ENCODE assay signal across 11 cellular contexts in genomic region chr2:196208915-196209314, GRCh38. TPM values are rescaled to one million over a fixed set of nuclear protein-coding genes. Genes with fewer than 3 reads are reported as not detected.
A peak's percentile ranks its signal among the peaks of the same experiment; 100 is the strongest.
DNase-seq lines count a peak whose midpoint lies in the region; ATAC-seq and TF ChIP-seq lines count a peak whose summit lies in the region.
"Had no signal": no experiment of that assay in that cellular context is flagged by ENCODE, and none has a peak within 500 bp of the region (broad histone marks: within the 10 kb centered on the region; RNA-seq: fewer than 3 reads in every experiment).

No MANE protein-coding gene starts in this region.

- CTCF ChIA-PET in activated CD8-positive, alpha-beta memory T cell treated with anti-CD3 and anti-CD28 coated beads, Interleukin-2, amount 10 ng/mL, durations not matched to agents 7 days and 5 days (lab: Charles Lee) = interaction anchor here (0.8 to 4.5 kb wide), 4 partner anchors 8 to 51 kb away, joined by 3 to 27 read pairs (median 4); no protein-coding TSS in a partner anchor

- H3K9me2 ChIP-seq in Loucy (replicated peaks; ENCODE audit: low read depth, low read length) (no peaks in the 10 kb centered on the region), hepatocyte (replicated peaks; ENCODE audit: insufficient read depth) (no peaks in the 10 kb centered on the region)

- no peak overlapping the region for H3K4me3 Mint-ChIP-seq in activated CD8-positive, alpha-beta memory T cell treated with anti-CD3 and anti-CD28 coated beads, Interleukin-2, amount 10 ng/mL, durations not matched to agents 7 days and 5 days
- H3K4me3 Mint-ChIP-seq in stimulated activated memory B cell treated with anti-CD40 and anti-IgM and Interleukin-4, amounts not matched to agents 10 μg/mL and 1 μg/mL and 100 μg/mL, for 72 hours = no peak overlapping the region
- no peak overlapping the region for H3K4me3 Mint-ChIP-seq in stimulated activated naive B cell treated with anti-CD40 and anti-IgM and Interleukin-4, amounts not matched to agents 10 μg/mL and 1 μg/mL and 100 μg/mL, for 72 hours

- H3K4me1 ChIP-seq in Loucy (ENCODE audit: insufficient read depth, low read length, poor library complexity, severe bottlenecking) (peaks cover 38% of the 10 kb centered on the region), hepatocyte (ENCODE audit: insufficient read depth) (peaks cover 9% of the 10 kb centered on the region)

- no peak overlapping the region for H2AFZ ChIP-seq in Loucy (ENCODE audit: low read length)
- H2AFZ ChIP-seq in hepatocyte = no peak overlapping the region

- DNase-seq in activated CD8-positive, alpha-beta memory T cell treated with anti-CD3 and anti-CD28 coated beads, Interleukin-2, amount 10 ng/mL, durations not matched to agents 7 days and 5 days = no peak
- DNase-seq in activated CD8-positive, alpha-beta memory T cell treated with anti-CD3 and anti-CD28 coated beads, Interleukin-2, amount 50 U/mL, for 4 hours = no peak
- DNase-seq in hepatocyte (ENCODE audit: low spot score) (peak; percentile 16), amniotic stem cell (lab: John Stamatoyannopoulos, UW) (no peak), HPDE6-E6E7 (ENCODE audit: extremely low spot score) (no peak)
- DNase-seq in stimulated activated naive B cell treated with anti-CD40 and anti-IgM and Interleukin-4, amounts not matched to agents 10 μg/mL and 1 μg/mL and 100 μg/mL, for 72 hours = no peak
- DNase-seq: NCI-H1105; stimulated activated CD8-positive, alpha-beta memory T cell treated with anti-CD3 and anti-CD28 coated beads, Interleukin-4, amount 100 ng/mL, for 48 hours; T1000 had no signal

- peaks cover 23% of the 10 kb centered on the region for H3K36me3 Mint-ChIP-seq in activated CD8-positive, alpha-beta memory T cell treated with anti-CD3 and anti-CD28 coated beads, Interleukin-2, amount 10 ng/mL, durations not matched to agents 7 days and 5 days
- no peaks in the 10 kb centered on the region for H3K36me3 Mint-ChIP-seq in stimulated activated memory B cell treated with anti-CD40 and anti-IgM and Interleukin-4, amounts not matched to agents 10 μg/mL and 1 μg/mL and 100 μg/mL, for 72 hours
- H3K36me3 Mint-ChIP-seq in stimulated activated naive B cell treated with anti-CD40 and anti-IgM and Interleukin-4, amounts not matched to agents 10 μg/mL and 1 μg/mL and 100 μg/mL, for 72 hours = peaks cover 5 to 12% of the 10 kb centered on the region in 2 donors

- no peaks in the 10 kb centered on the region for H3K9me3 ChIP-seq in Loucy (ENCODE audit: insufficient read depth, low read depth, low read length)
- H3K9me3 ChIP-seq in hepatocyte (ENCODE audit: low read depth) = no peaks in the 10 kb centered on the region

- no peak overlapping the region for H3K9ac ChIP-seq in Loucy (ENCODE audit: low read depth, low read length, poor library complexity, severe bottlenecking)

- no peak for ATAC-seq in activated CD8-positive, alpha-beta memory T cell treated with anti-CD3 and anti-CD28 coated beads, Interleukin-2, amount 10 ng/mL, durations not matched to agents 7 days and 5 days
- ATAC-seq in stimulated activated memory B cell treated with anti-CD40 and anti-IgM and Interleukin-4, amounts not matched to agents 10 μg/mL and 1 μg/mL and 100 μg/mL, for 72 hours = no peak
- ATAC-seq in stimulated activated naive B cell treated with anti-CD40 and anti-IgM and Interleukin-4, amounts not matched to agents 10 μg/mL and 1 μg/mL and 100 μg/mL, for 72 hours (replicated peaks) = no peak

- H3K27me3 ChIP-seq in Loucy (ENCODE audit: insufficient read depth, low read length, poor library complexity, severe bottlenecking) (no peaks in the 10 kb centered on the region), hepatocyte (no peaks in the 10 kb centered on the region)

- TF ChIP-seq CTCF in Loucy (conservative IDR thresholded peaks at IDR 0.05; ENCODE audit: low read length) = no peak
- no peak for TF ChIP-seq CTCF in hepatocyte (IDR thresholded peaks at IDR 0.05; ENCODE audit: poor library complexity)

- H3K27ac ChIP-seq in hepatocyte = no peak overlapping the region

- peak overlapping the region; percentile 6 for H3K27ac Mint-ChIP-seq in activated CD8-positive, alpha-beta memory T cell treated with anti-CD3 and anti-CD28 coated beads, Interleukin-2, amount 10 ng/mL, durations not matched to agents 7 days and 5 days
- H3K27ac Mint-ChIP-seq in stimulated activated memory B cell treated with anti-CD40 and anti-IgM and Interleukin-4, amounts not matched to agents 10 μg/mL and 1 μg/mL and 100 μg/mL, for 72 hours = peak overlapping the region; percentile 53
- no peak overlapping the region for H3K27ac Mint-ChIP-seq in stimulated activated naive B cell treated with anti-CD40 and anti-IgM and Interleukin-4, amounts not matched to agents 10 μg/mL and 1 μg/mL and 100 μg/mL, for 72 hours

- H3K36me3 ChIP-seq in Loucy (ENCODE audit: insufficient read depth, low read length) = no peaks in the 10 kb centered on the region
- H3K36me3 ChIP-seq in hepatocyte (replicated peaks; ENCODE audit: insufficient read depth, low read depth) = no peaks in the 10 kb centered on the region

- WGBS in hepatocyte (ENCODE audit: low lambda C conversion rate, missing lambda C conversion rate) = 67% methylated on average over 1 of the region's 1 CpG

- no peaks in the 10 kb centered on the region for H3K27me3 Mint-ChIP-seq in activated CD8-positive, alpha-beta memory T cell treated with anti-CD3 and anti-CD28 coated beads, Interleukin-2, amount 10 ng/mL, durations not matched to agents 7 days and 5 days
- H3K27me3 Mint-ChIP-seq in stimulated activated memory B cell treated with anti-CD40 and anti-IgM and Interleukin-4, amounts not matched to agents 10 μg/mL and 1 μg/mL and 100 μg/mL, for 72 hours = no peaks in the 10 kb centered on the region
- no peaks in the 10 kb centered on the region for H3K27me3 Mint-ChIP-seq in stimulated activated naive B cell treated with anti-CD40 and anti-IgM and Interleukin-4, amounts not matched to agents 10 μg/mL and 1 μg/mL and 100 μg/mL, for 72 hours

- no peaks in the 10 kb centered on the region for H4K20me1 ChIP-seq in Loucy (ENCODE audit: insufficient read depth, low read length, poor library complexity, severe bottlenecking)
- H4K20me1 ChIP-seq in hepatocyte (ENCODE audit: insufficient read depth, poor library complexity, severe bottlenecking) = no peaks in the 10 kb centered on the region

- H3K4me3 ChIP-seq in Loucy (ENCODE audit: low read length, poor library complexity, severe bottlenecking) (no peak overlapping the region), hepatocyte (no peak overlapping the region)

- H3K9me3 Mint-ChIP-seq in activated CD8-positive, alpha-beta memory T cell treated with anti-CD3 and anti-CD28 coated beads, Interleukin-2, amount 10 ng/mL, durations not matched to agents 7 days and 5 days (ENCODE audit: low read depth) = no peaks in the 10 kb centered on the region
- no peaks in the 10 kb centered on the region for H3K9me3 Mint-ChIP-seq in stimulated activated memory B cell treated with anti-CD40 and anti-IgM and Interleukin-4, amounts not matched to agents 10 μg/mL and 1 μg/mL and 100 μg/mL, for 72 hours
- H3K9me3 Mint-ChIP-seq in stimulated activated naive B cell treated with anti-CD40 and anti-IgM and Interleukin-4, amounts not matched to agents 10 μg/mL and 1 μg/mL and 100 μg/mL, for 72 hours = peaks cover 0 to 2% of the 10 kb centered on the region in 2 donors

- peaks cover 62% of the 10 kb centered on the region for H3K4me1 Mint-ChIP-seq in activated CD8-positive, alpha-beta memory T cell treated with anti-CD3 and anti-CD28 coated beads, Interleukin-2, amount 10 ng/mL, durations not matched to agents 7 days and 5 days
- H3K4me1 Mint-ChIP-seq in stimulated activated memory B cell treated with anti-CD40 and anti-IgM and Interleukin-4, amounts not matched to agents 10 μg/mL and 1 μg/mL and 100 μg/mL, for 72 hours = peaks cover 58% of the 10 kb centered on the region
- H3K4me1 Mint-ChIP-seq in stimulated activated naive B cell treated with anti-CD40 and anti-IgM and Interleukin-4, amounts not matched to agents 10 μg/mL and 1 μg/mL and 100 μg/mL, for 72 hours = peaks cover 44 to 67% of the 10 kb centered on the region in 2 donors

- peaks cover 6% of the 10 kb centered on the region; the same call in 1 of the 2 replicates for H3F3A ChIP-seq in Loucy (ENCODE audit: low read depth)

- H3K4me2 ChIP-seq in Loucy (ENCODE audit: low read depth, low read length, poor library complexity, severe bottlenecking) (peak overlapping the region; percentile 17), hepatocyte (no peak overlapping the region)

- H3K79me2 ChIP-seq in Loucy (ENCODE audit: insufficient read depth, low read length) (no peaks in the 10 kb centered on the region), hepatocyte (no peaks in the 10 kb centered on the region)

RNA-seq across cellular contexts. Expression of gene STK17B, which starts 37.5 kb away (rescaled TPM):
- 100 to 1,000 TPM; 389 to 511 TPM for total RNA-seq in activated CD8-positive, alpha-beta memory T cell treated with anti-CD3 and anti-CD28 coated beads, Interleukin-2, amount 10 ng/mL, durations not matched to agents 7 days and 5 days
- total RNA-seq in hepatocyte = 32.4 and 45.5 TPM in 2 replicates
- polyA plus RNA-seq in hepatocyte = 6.4 and 7.2 TPM in 2 replicates
